25 cellular contexts compared by ENCODE assay signal in genomic region chr7:131530137-131530536, GRCh38.
"Had no signal": no experiment of that assay in that cellular context is flagged by ENCODE, and none has a peak within 500 bp of the region (broad histone marks: within the 10 kb centered on the region; RNA-seq: fewer than 3 reads in every experiment).

No MANE protein-coding gene starts in this region.

- H3K36me3 ChIP-seq: adrenal gland, ascending aorta, cardiac muscle cell, left lung, pancreas, uterus had no signal

- H3K27ac ChIP-seq: ascending aorta, cardiac muscle cell, left lung, pancreas, psoas muscle, testis had no signal

- H3K4me1 ChIP-seq: adrenal gland, ascending aorta, psoas muscle, uterus had no signal

- H3K27me3 ChIP-seq: adrenal gland, ascending aorta, cardiac muscle cell, left lung, pancreas, testis, uterus had no signal

- DNase-seq: activated CD4-positive, alpha-beta T cell treated with anti-CD3 and anti-CD28 coated beads for 4 hours; activated CD4-positive, alpha-beta T cell treated with anti-CD3 and anti-CD28 coated beads, Interleukin-2, amount 50 U/mL, for 4 hours; activated CD4-positive, CD25-positive, alpha-beta regulatory T cell; activated naive CD4-positive, alpha-beta T cell treated with Interleukin-2 at 50 U/mL for 16 hours; activated naive CD8-positive, alpha-beta T cell treated with anti-CD3 and anti-CD28 coated beads for 36 hours; activated T-cell treated with anti-CD3 and anti-CD28 coated beads for 4 hours; activated T-cell treated with anti-CD3 and anti-CD28 coated beads, Interleukin-2, amount 50 U/mL, for 72 hours; adrenal gland; cortex of kidney; effector memory CD8-positive, alpha-beta T cell; head of caudate nucleus; kidney glomerular epithelial cell; naive thymus-derived CD4-positive, alpha-beta T cell; nucleus accumbens; psoas muscle; stimulated activated CD4-positive, alpha-beta T cell treated with anti-CD3 and anti-CD28 coated beads, Interleukin-4, amount 100 ng/mL, for 1 hour; stimulated activated naive CD8-positive, alpha-beta T cell treated with anti-CD3 and anti-CD28 coated beads, Interleukin-15, Interleukin-2, amounts not matched to agents 100 U/mL and 50 U/mL, for 24 hours; T-helper 1 cell; testis; trophoblast cell; uterus had no signal

- H3K9me3 ChIP-seq: adrenal gland, ascending aorta, left lung, pancreas, psoas muscle, testis, uterus had no signal

- ATAC-seq: activated T-cell treated with anti-CD3 and anti-CD28 coated beads, Interleukin-2, amount 50 U/mL, for 72 hours; effector memory CD8-positive, alpha-beta T cell; left lung; naive thymus-derived CD4-positive, alpha-beta T cell; pancreas; psoas muscle; stimulated activated naive CD8-positive, alpha-beta T cell treated with anti-CD3 and anti-CD28 coated beads, Interleukin-15, Interleukin-2, amounts not matched to agents 100 U/mL and 50 U/mL, for 24 hours had no signal

- H3K4me3 ChIP-seq: adrenal gland, ascending aorta, cardiac muscle cell, left lung, pancreas, psoas muscle, testis, uterus had no signal
